Comparison of ENCODE assay signal across 8 cellular contexts in genomic region chr1:98794196-98794886, GRCh38.
DNase-seq lines count a peak whose midpoint lies in the region; ATAC-seq and TF ChIP-seq lines count a peak whose summit lies in the region.

No MANE protein-coding gene starts in this region.

- WGBS in ovary, 3 donors = 23 to 27% (median 25%) methylated on average over 3 of the region's 3 CpGs

- ATAC-seq in GM21528 (IDR thresholded peaks at IDR 0.05; ENCODE audit: low FRiP score, unreplicated experiment) (peak; percentile 90), Panc1 (peak; percentile 80)
- ATAC-seq in activated T-helper 17 cell treated with anti-CD3 and anti-CD28 coated beads, Interleukin-2, amount 50 U/mL, for 72 hours (replicated peaks) = peak; percentile 95

- no peaks in the 10 kb centered on the region for H3K36me3 Mint-ChIP-seq in activated T-helper 17 cell treated with anti-CD3 and anti-CD28 coated beads, Interleukin-2, amount 50 U/mL, for 72 hours (ENCODE audit: low read depth)

- H3K27ac ChIP-seq in Panc1 (ENCODE audit: low read length) = no peak overlapping the region
- no peak overlapping the region for H3K27ac ChIP-seq in ovary

- H3K27me3 Mint-ChIP-seq in activated T-helper 17 cell treated with anti-CD3 and anti-CD28 coated beads, Interleukin-2, amount 50 U/mL, for 72 hours = no peaks in the 10 kb centered on the region

- H3K9me3 Mint-ChIP-seq in activated T-helper 17 cell treated with anti-CD3 and anti-CD28 coated beads, Interleukin-2, amount 50 U/mL, for 72 hours = no peaks in the 10 kb centered on the region

- H3K27ac Mint-ChIP-seq in activated T-helper 17 cell treated with anti-CD3 and anti-CD28 coated beads, Interleukin-2, amount 50 U/mL, for 72 hours = no peak overlapping the region

- no peak for TF ChIP-seq EP300 in ovary (IDR thresholded peaks at IDR 0.05)

- in situ Hi-C loops in Panc1 (cut with HindIII; ENCODE audit: low pct_unique_long_range_greater_than_20kb, low sequenced_read_pairs) = no loop called here

- H3K27me3 ChIP-seq in Panc1 (ENCODE audit: control insufficient read depth, insufficient read depth, low read length) (no peaks in the 10 kb centered on the region), ovary (no peaks in the 10 kb centered on the region)

- DNase-seq in GM04503 (ENCODE audit: low read depth) = peak; percentile 16
- peak; percentile 43 for DNase-seq in HS-5 (ENCODE audit: low read depth)
- DNase-seq in Panc1 (ENCODE audit: low read depth, low spot score) = peak; percentile 30
- DNase-seq in germinal center (ENCODE audit: low spot score) = peak; percentile 27
- DNase-seq in pulmonary artery endothelial cell (ENCODE audit: low read depth, low spot score) = peak; percentile 26
- no peak for DNase-seq in ovary

- POLR2A ChIA-PET in Panc1 (lab: Charles Lee) = no interaction called here

- peak; percentile 75 for TF ChIP-seq CTCF in Panc1 (IDR thresholded peaks at IDR 0.05)
- TF ChIP-seq CTCF in ovary (IDR thresholded peaks at IDR 0.05) = no peak

- H3K4me1 ChIP-seq in Panc1 (ENCODE audit: control insufficient read depth, insufficient read depth, low read length) (no peaks in the 10 kb centered on the region), ovary (ENCODE audit: insufficient read depth) (no peaks in the 10 kb centered on the region)

- H3K4me1 Mint-ChIP-seq in activated T-helper 17 cell treated with anti-CD3 and anti-CD28 coated beads, Interleukin-2, amount 50 U/mL, for 72 hours = peaks cover 14% of the 10 kb centered on the region

- H3K36me3 ChIP-seq in Panc1 (ENCODE audit: control insufficient read depth, insufficient read depth, low read length) (no peaks in the 10 kb centered on the region), ovary (no peaks in the 10 kb centered on the region)

- H3K9me3 ChIP-seq in Panc1 (ENCODE audit: control insufficient read depth, insufficient read depth, low read depth, low read length) (no peaks in the 10 kb centered on the region), ovary (no peaks in the 10 kb centered on the region)

- BruUV-seq in Panc1 (replicated peaks; lab: Mats Ljungman, UMichigan) = no TSS peak

- H3K4me3 Mint-ChIP-seq in activated T-helper 17 cell treated with anti-CD3 and anti-CD28 coated beads, Interleukin-2, amount 50 U/mL, for 72 hours = no peak overlapping the region

- H3K4me3 ChIP-seq in Panc1 (ENCODE audit: low read depth in 2 of 2, low read length in 2 of 2) (no peak overlapping the region), ovary (no peak overlapping the region)

- CTCF ChIA-PET in Panc1 (lab: Charles Lee) = interaction anchor here (0.8 kb wide), 1 partner anchor 686 kb away, joined by 3 read pairs; no protein-coding TSS in a partner anchor

- intact Hi-C loops in Panc1 (cut with micrococcal nuclease; ENCODE audit: unreplicated experiment) (loop anchor here (10.0 kb wide), 1 partner anchor 910 kb away; no protein-coding TSS in a partner anchor), ovary (cut with DNase I) (no loop called here)

- no peak for TF ChIP-seq POLR2A in ovary (IDR thresholded peaks at IDR 0.05)

Comparison
In these comparisons a context has a peak if more than half of its experiments do, and no peak if none do; other contexts are left out.
1. DNase-seq: peak in GM04503 (single experiment), HS-5 (single experiment), Panc1 (single experiment), germinal center (single experiment) and pulmonary artery endothelial cell (single experiment); none in ovary (0 of 5).
2. Peak in every context shown above with its lines, with median percentiles within 50 percentile points of each other: ATAC-seq.